In the genomic region with DNA sequence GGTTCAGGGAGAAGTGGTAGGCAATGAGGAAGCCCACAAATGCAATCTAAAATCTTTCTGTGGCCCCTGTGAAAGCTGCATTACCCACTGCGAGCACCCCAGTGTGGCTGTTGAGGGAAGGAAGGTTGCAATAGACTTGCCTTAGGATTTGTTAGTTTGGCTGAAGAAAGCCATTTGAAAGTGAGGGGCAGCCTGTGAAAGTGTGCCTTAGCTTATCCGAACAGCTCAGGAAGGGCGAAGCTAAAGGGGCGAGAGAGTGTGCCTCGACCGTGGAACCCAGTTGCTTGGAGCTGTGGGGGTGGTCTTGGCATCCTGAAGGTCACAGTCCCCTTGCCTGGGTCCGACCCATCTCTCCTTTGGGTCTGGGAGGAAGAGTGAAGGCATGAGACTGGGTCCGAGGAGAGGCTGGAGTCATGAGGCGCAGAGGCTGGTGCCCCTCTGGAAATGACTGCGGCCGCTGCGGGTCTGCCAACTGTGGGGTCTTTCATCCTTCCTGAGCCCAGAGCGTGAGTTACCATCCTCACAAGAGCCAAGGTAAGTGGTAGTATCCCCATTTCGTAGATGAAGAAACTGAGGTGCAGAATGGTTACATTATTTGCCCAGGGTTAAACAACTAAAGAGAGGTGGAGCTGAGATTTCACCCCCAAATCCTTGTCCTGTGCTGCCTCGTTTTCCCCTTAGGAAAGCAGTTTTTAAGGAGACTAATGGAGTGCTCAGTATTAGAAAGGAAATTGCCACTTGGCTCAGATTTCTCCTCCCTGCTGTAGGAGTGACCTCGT, we compare ENCODE assay signal across 1 cellular context.
TF ChIP-seq lines count a peak whose summit lies in the region.

No MANE protein-coding gene starts in this region.

TF ChIP-seq in K562, 482 proteins besides CTCF, POLR2A, EP300 and RAD21:
- TF ChIP-seq ETV6 (IDR thresholded peaks at IDR 0.05; ENCODE audit: borderline replicate concordance in 1 of 2, low read depth in 2 of 2, low read length in 1 of 2) = no peak
- TF ChIP-seq ETV6 (CRISPR knock-in tag; IDR thresholded peaks at IDR 0.05; ENCODE audit: borderline replicate concordance) = no peak
- no peak for TF ChIP-seq MEF2D (tag; conservative IDR thresholded peaks at IDR 0.05; ENCODE audit: low read depth)
- TF ChIP-seq POLR2G (IDR thresholded peaks at IDR 0.05; ENCODE audit: low read depth, low read length) = 0 out of 2 replicates have a peak, but pooled peaks have one; percentile 20
- TF ChIP-seq PTBP1 (IDR thresholded peaks at IDR 0.05; ENCODE audit: low read depth, low read length) = 0 out of 2 replicates have a peak, but pooled peaks have one; percentile 43
- TF ChIP-seq NR2C2 (CRISPR knock-in tag; IDR thresholded peaks at IDR 0.05) = no peak
- no peak for TF ChIP-seq NR2C2 (tag; IDR thresholded peaks at IDR 0.05)
- peak in 1 of 2 experiments; percentile 40; a peak in 1 of 4 replicates for TF ChIP-seq RCOR1 (IDR thresholded peaks at IDR 0.05; ENCODE audit: borderline replicate concordance in 1 of 2, low read depth in 2 of 2, low read length in 2 of 2)
- TF ChIP-seq SMAD1 (IDR thresholded peaks at IDR 0.05; ENCODE audit: low read depth, low read length, partially characterized antibody) = no peak
- TF ChIP-seq HDAC2 (IDR thresholded peaks at IDR 0.05) = 0 out of 2 replicates have a peak, but pooled peaks have one; percentile 61
- TF ChIP-seq HDGF (IDR thresholded peaks at IDR 0.05) = 0 out of 2 replicates have a peak, but pooled peaks have one; percentile 27
- TF ChIP-seq, protein P1, sequence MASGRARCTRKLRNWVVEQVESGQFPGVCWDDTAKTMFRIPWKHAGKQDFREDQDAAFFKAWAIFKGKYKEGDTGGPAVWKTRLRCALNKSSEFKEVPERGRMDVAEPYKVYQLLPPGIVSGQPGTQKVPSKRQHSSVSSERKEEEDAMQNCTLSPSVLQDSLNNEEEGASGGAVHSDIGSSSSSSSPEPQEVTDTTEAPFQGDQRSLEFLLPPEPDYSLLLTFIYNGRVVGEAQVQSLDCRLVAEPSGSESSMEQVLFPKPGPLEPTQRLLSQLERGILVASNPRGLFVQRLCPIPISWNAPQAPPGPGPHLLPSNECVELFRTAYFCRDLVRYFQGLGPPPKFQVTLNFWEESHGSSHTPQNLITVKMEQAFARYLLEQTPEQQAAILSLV (tag; IDR thresholded peaks at IDR 0.05) = no peak
- TF ChIP-seq, protein P2, sequence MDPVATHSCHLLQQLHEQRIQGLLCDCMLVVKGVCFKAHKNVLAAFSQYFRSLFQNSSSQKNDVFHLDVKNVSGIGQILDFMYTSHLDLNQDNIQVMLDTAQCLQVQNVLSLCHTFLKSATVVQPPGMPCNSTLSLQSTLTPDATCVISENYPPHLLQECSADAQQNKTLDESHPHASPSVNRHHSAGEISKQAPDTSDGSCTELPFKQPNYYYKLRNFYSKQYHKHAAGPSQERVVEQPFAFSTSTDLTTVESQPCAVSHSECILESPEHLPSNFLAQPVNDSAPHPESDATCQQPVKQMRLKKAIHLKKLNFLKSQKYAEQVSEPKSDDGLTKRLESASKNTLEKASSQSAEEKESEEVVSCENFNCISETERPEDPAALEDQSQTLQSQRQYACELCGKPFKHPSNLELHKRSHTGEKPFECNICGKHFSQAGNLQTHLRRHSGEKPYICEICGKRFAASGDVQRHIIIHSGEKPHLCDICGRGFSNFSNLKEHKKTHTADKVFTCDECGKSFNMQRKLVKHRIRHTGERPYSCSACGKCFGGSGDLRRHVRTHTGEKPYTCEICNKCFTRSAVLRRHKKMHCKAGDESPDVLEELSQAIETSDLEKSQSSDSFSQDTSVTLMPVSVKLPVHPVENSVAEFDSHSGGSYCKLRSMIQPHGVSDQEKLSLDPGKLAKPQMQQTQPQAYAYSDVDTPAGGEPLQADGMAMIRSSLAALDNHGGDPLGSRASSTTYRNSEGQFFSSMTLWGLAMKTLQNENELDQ (CRISPR knock-in tag; IDR thresholded peaks at IDR 0.05; ENCODE audit: borderline replicate concordance) = no peak
- no peak for TF ChIP-seq NFIX (CRISPR knock-in tag; IDR thresholded peaks at IDR 0.05; ENCODE audit: low read depth)
- no peak for TF ChIP-seq ZNF699 (CRISPR knock-in tag; IDR thresholded peaks at IDR 0.05; ENCODE audit: insufficient replicate concordance)
- TF ChIP-seq, protein P3, sequence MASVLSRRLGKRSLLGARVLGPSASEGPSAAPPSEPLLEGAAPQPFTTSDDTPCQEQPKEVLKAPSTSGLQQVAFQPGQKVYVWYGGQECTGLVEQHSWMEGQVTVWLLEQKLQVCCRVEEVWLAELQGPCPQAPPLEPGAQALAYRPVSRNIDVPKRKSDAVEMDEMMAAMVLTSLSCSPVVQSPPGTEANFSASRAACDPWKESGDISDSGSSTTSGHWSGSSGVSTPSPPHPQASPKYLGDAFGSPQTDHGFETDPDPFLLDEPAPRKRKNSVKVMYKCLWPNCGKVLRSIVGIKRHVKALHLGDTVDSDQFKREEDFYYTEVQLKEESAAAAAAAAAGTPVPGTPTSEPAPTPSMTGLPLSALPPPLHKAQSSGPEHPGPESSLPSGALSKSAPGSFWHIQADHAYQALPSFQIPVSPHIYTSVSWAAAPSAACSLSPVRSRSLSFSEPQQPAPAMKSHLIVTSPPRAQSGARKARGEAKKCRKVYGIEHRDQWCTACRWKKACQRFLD (CRISPR knock-in tag; IDR thresholded peaks at IDR 0.05) = no peak
- TF ChIP-seq ILK (tag; IDR thresholded peaks at IDR 0.05; ENCODE audit: borderline replicate concordance, low read depth) = no peak
- TF ChIP-seq RBM25 (IDR thresholded peaks at IDR 0.05; ENCODE audit: low read depth, low read length, severe bottlenecking) = peak; percentile 98
- peak; percentile 50 for TF ChIP-seq PHF20 (IDR thresholded peaks at IDR 0.05; ENCODE audit: partially characterized antibody)
- TF ChIP-seq SMARCA5 (IDR thresholded peaks at IDR 0.05) = 0 out of 2 replicates have a peak, but pooled peaks have one; percentile 20
- TF ChIP-seq BCOR (IDR thresholded peaks at IDR 0.05) = peak; percentile 95
- TF ChIP-seq BRD4 (IDR thresholded peaks at IDR 0.05) = 0 out of 2 replicates have a peak, but pooled peaks have one; percentile 34
- no peak for TF ChIP-seq ZNF77 (CRISPR knock-in tag; IDR thresholded peaks at IDR 0.05)
- no peak for TF ChIP-seq PHF21A (IDR thresholded peaks at IDR 0.05; ENCODE audit: borderline replicate concordance, low read depth)
- TF ChIP-seq ELF2 (CRISPR knock-in tag; IDR thresholded peaks at IDR 0.05) = no peak
- no peak for TF ChIP-seq MBD2 (IDR thresholded peaks at IDR 0.05; ENCODE audit: borderline replicate concordance, low read depth)
- 0 out of 2 replicates have a peak, but pooled peaks have one; percentile 31 for TF ChIP-seq ESRRA (IDR thresholded peaks at IDR 0.05; ENCODE audit: borderline replicate concordance, low read depth)
- no peak for TF ChIP-seq ZMIZ1 (IDR thresholded peaks at IDR 0.05; ENCODE audit: low read depth in 2 of 2, low read length in 2 of 2)
